ENCODE assay signal across 1 cellular context in genomic region chrX:81202989-81203388, GRCh38.
TF ChIP-seq lines count a peak whose summit lies in the region.

No MANE protein-coding gene starts in this region.

TF ChIP-seq in K562, 482 proteins besides CTCF, POLR2A, EP300 and RAD21 (continued from another document and continues in another):
- TF ChIP-seq NR2C1 (IDR thresholded peaks at IDR 0.05) (no peak), NR2C1 (tag; IDR thresholded peaks at IDR 0.05) (no peak), SIX5 (IDR thresholded peaks at IDR 0.05; ENCODE audit: borderline replicate concordance in 1 of 2, insufficient read depth in 1 of 2, low read depth in 1 of 2, low read length in 2 of 2) (no peak), GABPB2 (CRISPR knock-in tag; conservative IDR thresholded peaks at IDR 0.05) (no peak), HDAC6 (IDR thresholded peaks at IDR 0.05; ENCODE audit: low read depth, low read length) (no peak), TAL1 (IDR thresholded peaks at IDR 0.05) (peak; percentile 59), ZNF174 (CRISPR knock-in tag; IDR thresholded peaks at IDR 0.05) (no peak), MAZ (CRISPR knock-in tag; conservative IDR thresholded peaks at IDR 0.05 in 1 of 2, IDR thresholded peaks at IDR 0.05 in 1 of 2) (no peak), ELK1 (CRISPR knock-in tag; IDR thresholded peaks at IDR 0.05) (no peak), CBFA2T2 (conservative IDR thresholded peaks at IDR 0.05) (peak; percentile 38; the same call in 1 of the 2 replicates), NCOA1 (IDR thresholded peaks at IDR 0.05; ENCODE audit: low read depth) (no peak), CEBPG (CRISPR knock-in tag; IDR thresholded peaks at IDR 0.05) (no peak), CEBPG (tag; conservative IDR thresholded peaks at IDR 0.05 in 1 of 2, IDR thresholded peaks at IDR 0.05 in 1 of 2) (no peak), CBFA2T3 (IDR thresholded peaks at IDR 0.05) (peak; percentile 74), TEAD4 (IDR thresholded peaks at IDR 0.05; ENCODE audit: low read length) (peak; percentile 75), TEAD4 (CRISPR knock-in tag; IDR thresholded peaks at IDR 0.05; ENCODE audit: borderline replicate concordance) (no peak), TCF3 (CRISPR knock-in tag; IDR thresholded peaks at IDR 0.05) (peak; percentile 67), GTF2E2 (tag; IDR thresholded peaks at IDR 0.05) (no peak), RB1 (IDR thresholded peaks at IDR 0.05; ENCODE audit: low read depth) (no peak), MAFK (IDR thresholded peaks at IDR 0.05; ENCODE audit: low read length) (no peak), GATAD2B (IDR thresholded peaks at IDR 0.05; ENCODE audit: borderline replicate concordance) (no peak), ZNF318 (IDR thresholded peaks at IDR 0.05; ENCODE audit: borderline replicate concordance in 1 of 2, low read depth in 1 of 2) (no peak), ETV1 (tag; conservative IDR thresholded peaks at IDR 0.05; ENCODE audit: low read depth) (no peak), PML (IDR thresholded peaks at IDR 0.05; ENCODE audit: low read length) (0 out of 2 replicates have a peak, but pooled peaks have one; percentile 21), ZNF408 (CRISPR knock-in tag; IDR thresholded peaks at IDR 0.05; ENCODE audit: low read depth) (no peak), RCOR1 (IDR thresholded peaks at IDR 0.05; ENCODE audit: borderline replicate concordance in 1 of 2, low read depth in 2 of 2, low read length in 2 of 2) (no peak), NCOR1 (IDR thresholded peaks at IDR 0.05) (peak; percentile 54), ARID1B (IDR thresholded peaks at IDR 0.05) (peak; percentile 67)
- TF ChIP-seq, protein P1, sequence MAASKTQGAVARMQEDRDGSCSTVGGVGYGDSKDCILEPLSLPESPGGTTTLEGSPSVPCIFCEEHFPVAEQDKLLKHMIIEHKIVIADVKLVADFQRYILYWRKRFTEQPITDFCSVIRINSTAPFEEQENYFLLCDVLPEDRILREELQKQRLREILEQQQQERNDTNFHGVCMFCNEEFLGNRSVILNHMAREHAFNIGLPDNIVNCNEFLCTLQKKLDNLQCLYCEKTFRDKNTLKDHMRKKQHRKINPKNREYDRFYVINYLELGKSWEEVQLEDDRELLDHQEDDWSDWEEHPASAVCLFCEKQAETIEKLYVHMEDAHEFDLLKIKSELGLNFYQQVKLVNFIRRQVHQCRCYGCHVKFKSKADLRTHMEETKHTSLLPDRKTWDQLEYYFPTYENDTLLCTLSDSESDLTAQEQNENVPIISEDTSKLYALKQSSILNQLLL (CRISPR knock-in tag; IDR thresholded peaks at IDR 0.05; ENCODE audit: borderline replicate concordance): no peak
- TF ChIP-seq, protein P2, sequence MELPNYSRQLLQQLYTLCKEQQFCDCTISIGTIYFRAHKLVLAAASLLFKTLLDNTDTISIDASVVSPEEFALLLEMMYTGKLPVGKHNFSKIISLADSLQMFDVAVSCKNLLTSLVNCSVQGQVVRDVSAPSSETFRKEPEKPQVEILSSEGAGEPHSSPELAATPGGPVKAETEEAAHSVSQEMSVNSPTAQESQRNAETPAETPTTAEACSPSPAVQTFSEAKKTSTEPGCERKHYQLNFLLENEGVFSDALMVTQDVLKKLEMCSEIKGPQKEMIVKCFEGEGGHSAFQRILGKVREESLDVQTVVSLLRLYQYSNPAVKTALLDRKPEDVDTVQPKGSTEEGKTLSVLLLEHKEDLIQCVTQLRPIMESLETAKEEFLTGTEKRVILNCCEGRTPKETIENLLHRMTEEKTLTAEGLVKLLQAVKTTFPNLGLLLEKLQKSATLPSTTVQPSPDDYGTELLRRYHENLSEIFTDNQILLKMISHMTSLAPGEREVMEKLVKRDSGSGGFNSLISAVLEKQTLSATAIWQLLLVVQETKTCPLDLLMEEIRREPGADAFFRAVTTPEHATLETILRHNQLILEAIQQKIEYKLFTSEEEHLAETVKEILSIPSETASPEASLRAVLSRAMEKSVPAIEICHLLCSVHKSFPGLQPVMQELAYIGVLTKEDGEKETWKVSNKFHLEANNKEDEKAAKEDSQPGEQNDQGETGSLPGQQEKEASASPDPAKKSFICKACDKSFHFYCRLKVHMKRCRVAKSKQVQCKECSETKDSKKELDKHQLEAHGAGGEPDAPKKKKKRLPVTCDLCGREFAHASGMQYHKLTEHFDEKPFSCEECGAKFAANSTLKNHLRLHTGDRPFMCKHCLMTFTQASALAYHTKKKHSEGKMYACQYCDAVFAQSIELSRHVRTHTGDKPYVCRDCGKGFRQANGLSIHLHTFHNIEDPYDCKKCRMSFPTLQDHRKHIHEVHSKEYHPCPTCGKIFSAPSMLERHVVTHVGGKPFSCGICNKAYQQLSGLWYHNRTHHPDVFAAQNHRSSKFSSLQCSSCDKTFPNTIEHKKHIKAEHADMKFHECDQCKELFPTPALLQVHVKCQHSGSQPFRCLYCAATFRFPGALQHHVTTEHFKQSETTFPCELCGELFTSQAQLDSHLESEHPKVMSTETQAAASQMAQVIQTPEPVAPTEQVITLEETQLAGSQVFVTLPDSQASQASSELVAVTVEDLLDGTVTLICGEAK (IDR thresholded peaks at IDR 0.05): no peak
- TF ChIP-seq, protein P2 (CRISPR knock-in tag; IDR thresholded peaks at IDR 0.05): no peak
